In the genomic region with DNA sequence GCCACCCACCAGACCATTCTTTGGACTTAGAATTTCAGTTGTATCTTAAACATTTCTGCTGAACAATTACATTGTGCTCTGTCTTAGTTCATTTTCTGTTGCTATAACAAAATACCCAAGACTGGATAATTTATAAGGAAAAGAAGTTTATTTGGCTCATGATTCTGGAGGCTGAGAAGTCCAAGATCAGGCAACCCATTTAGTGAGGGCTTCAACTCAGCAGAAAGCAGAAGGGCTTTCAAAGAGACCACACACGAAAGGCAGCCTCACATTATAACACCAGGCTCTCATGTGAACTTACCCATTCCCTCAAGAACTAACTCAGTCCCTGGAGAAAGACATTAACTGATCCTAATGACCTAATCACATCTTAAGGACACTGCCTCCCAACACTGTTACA, we compare ENCODE assay signal across 22 cellular contexts.
DNase-seq lines count a peak whose midpoint lies in the region; ATAC-seq, FAIRE-seq and TF ChIP-seq lines count a peak whose summit lies in the region.
"Had no signal": no experiment of that assay in that cellular context is flagged by ENCODE, and none has a peak within 500 bp of the region (broad histone marks: within the 10 kb centered on the region; RNA-seq: fewer than 3 reads in every experiment).

No MANE protein-coding gene starts in this region.

- H3K9ac ChIP-seq in DND-41 (ENCODE audit: low read depth, low read length) = no peak overlapping the region
- no peak overlapping the region for H3K9ac ChIP-seq in H1 (replicated peaks in 1 of 4; ENCODE audit: extremely low read depth in 1 of 4, low read depth in 3 of 4, low read length in 3 of 4)
- H3K9ac ChIP-seq: BLaER1 had no signal

- no peak overlapping the region for H2AFZ ChIP-seq in DND-41 (ENCODE audit: low read depth, low read length)
- no peak overlapping the region for H2AFZ ChIP-seq in H1 (ENCODE audit: low read length)

- ATAC-seq in DND-41 (ENCODE audit: insufficient read depth, low read depth) = no peak
- ATAC-seq in HG02588 (IDR thresholded peaks at IDR 0.05; ENCODE audit: unreplicated experiment) = no peak
- no peak for ATAC-seq in right cardiac atrium

- H2AK5ac ChIP-seq in H1 (ENCODE audit: low read depth, low read length) = no peak overlapping the region

- no peak overlapping the region for H3K56ac ChIP-seq in H1 (replicated peaks; ENCODE audit: insufficient read length, low read depth, low read length)

- H3K36me3 ChIP-seq in DND-41 (ENCODE audit: insufficient read depth, low read length) (no peaks in the 10 kb centered on the region), H1 (ENCODE audit: control insufficient read depth in 2 of 4, insufficient read depth in 4 of 4, low read length in 3 of 4) (no peaks in the 10 kb centered on the region; a peak in 2 of 8 replicates)
- H3K36me3 ChIP-seq: BE2C, BLaER1 had no signal

- H4K8ac ChIP-seq in H1 (ENCODE audit: extremely low read depth, insufficient read depth, low read length) = no peak overlapping the region

- H2BK15ac ChIP-seq in H1 (ENCODE audit: low read length) = 0 out of 2 replicates have a peak overlapping the region, but pooled peaks have one; percentile 34

- no peak overlapping the region for H4K5ac ChIP-seq in H1 (ENCODE audit: insufficient read length, low read depth, low read length)

- peak; percentile 44 for FAIRE-seq in GM18507 (lab: Jason Lieb, UNC)
- FAIRE-seq in HTR-8/SVneo (lab: Jason Lieb, UNC) = peak; percentile 20
- no peak for FAIRE-seq in H1 (lab: Jason Lieb, UNC)
- FAIRE-seq: A204.1, G401.6 had no signal

- H4K20me1 ChIP-seq in DND-41 (ENCODE audit: insufficient read depth, low read length) (no peaks in the 10 kb centered on the region), H1 (replicated peaks in 1 of 2; ENCODE audit: control insufficient read depth in 1 of 2, insufficient read depth in 2 of 2, low read length in 2 of 2) (no peaks in the 10 kb centered on the region)
- H4K20me1 ChIP-seq: BLaER1 had no signal

- WGBS in H1 (ENCODE audit: extremely low coverage in 1 of 2, insufficient coverage in 1 of 2, insufficient read length in 1 of 2, insufficient replicate concordance in 2 of 2, low coverage in 1 of 2, low lambda C conversion rate in 2 of 2, missing lambda C conversion rate in 1 of 2), 2 experiments = 94% methylated on average over 1 of the region's 1 CpG; no CpG with 5 or more reads in 1 of the 2 experiments
- WGBS in right cardiac atrium = 96% methylated on average over 1 of the region's 1 CpG

- H3K23ac ChIP-seq in H1 (ENCODE audit: insufficient read length) = no peak overlapping the region

- TF ChIP-seq RAD21 in H1 (IDR thresholded peaks at IDR 0.05 in 1 of 2, conservative IDR thresholded peaks at IDR 0.05 in 1 of 2; ENCODE audit: low read depth in 2 of 2, low read length in 2 of 2) = no peak

- H2BK12ac ChIP-seq in H1 (ENCODE audit: low read depth, low read length) = no peak overlapping the region

- no peak overlapping the region for H3K18ac ChIP-seq in H1 (ENCODE audit: extremely low read depth, low read length)

- H3K4me3 ChIP-seq in DND-41 (ENCODE audit: low read depth in 1 of 2, low read length in 2 of 2) (no peak overlapping the region), H1 (ENCODE audit: extremely low read depth in 1 of 4, insufficient read depth in 2 of 4, low read depth in 3 of 4, low read length in 4 of 4) (no peak overlapping the region), right cardiac atrium (ENCODE audit: low read length) (no peak overlapping the region)
- H3K4me3 ChIP-seq: BLaER1 had no signal

- TF ChIP-seq CTCF in DND-41 (IDR thresholded peaks at IDR 0.05; ENCODE audit: borderline replicate concordance, extremely low read depth, low read length, poor library complexity, severe bottlenecking) (no peak), H1 (IDR thresholded peaks at IDR 0.05; ENCODE audit: control extremely low read depth in 1 of 3, insufficient read depth in 1 of 3, low read depth in 1 of 3, low read length in 3 of 3) (no peak)

- no peak overlapping the region for H2BK20ac ChIP-seq in H1 (ENCODE audit: low read length)

- H3K9me3 ChIP-seq in DND-41 (ENCODE audit: insufficient read depth, low read length, severe bottlenecking) (no peaks in the 10 kb centered on the region), H1 (ENCODE audit: insufficient read depth in 2 of 2, low read depth in 1 of 2, low read length in 1 of 2) (no peaks in the 10 kb centered on the region), right cardiac atrium (ENCODE audit: control insufficient read depth, low read length) (no peaks in the 10 kb centered on the region)
- H3K9me3 ChIP-seq: BE2C had no signal

- H2BK5ac ChIP-seq in H1 (ENCODE audit: low read depth, low read length) = no peak overlapping the region

- H4K91ac ChIP-seq in H1 (replicated peaks; ENCODE audit: insufficient read length, low read length) = no peak overlapping the region

- H3K4me2 ChIP-seq in DND-41 (ENCODE audit: insufficient read depth, low read length) (no peak overlapping the region), H1 (ENCODE audit: insufficient read depth in 1 of 2, low read depth in 2 of 2, low read length in 2 of 2) (no peak overlapping the region)
- H3K4me2 ChIP-seq: BLaER1 had no signal

- peak overlapping the region; percentile 3; the same call in 1 of the 2 replicates for H3K27ac ChIP-seq in DND-41 (ENCODE audit: low read length)
- H3K27ac ChIP-seq in H1 (ENCODE audit: low read depth, low read length) = no peak overlapping the region
- no peak overlapping the region for H3K27ac ChIP-seq in right cardiac atrium (ENCODE audit: low read length)
- H3K27ac ChIP-seq: BLaER1 had no signal

- no peak for TF ChIP-seq EP300 in H1 (IDR thresholded peaks at IDR 0.05; ENCODE audit: borderline replicate concordance in 1 of 2, low read depth in 2 of 2, low read length in 2 of 2)

- H3K14ac ChIP-seq in H1 (ENCODE audit: insufficient read length) = no peak overlapping the region

- DNase-seq in DND-41 (no peak), GM18507 (ENCODE audit: extremely low spot score, insufficient read length, low read depth) (no peak), HTR-8/SVneo (ENCODE audit: insufficient read length, low spot score) (no peak), H1 (ENCODE audit: low read depth in 1 of 2, low spot score in 2 of 2) (no peak), nucleus accumbens (lab: John Stamatoyannopoulos, UW) (no peak), right cardiac atrium (no peak), NCI-H526 treated with DMSO at 0.1 percent for 48 hours (lab: John Stamatoyannopoulos, UW) (no peak)
- DNase-seq: 8988T; ACHN; BE2C; C1 segment of cervical spinal cord; CD4-positive, alpha-beta memory T cell; CD4-positive, CD25-positive, alpha-beta regulatory T cell; CD8-positive, alpha-beta memory T cell; COR-L47; DMS 273 treated with DMSO at 0.1 percent for 48 hours; DMS153; DMS53 had no signal

- POLR2A ChIA-PET in H1 (lab: Charles Lee; ENCODE audit: partially characterized antibody) = no interaction called here

- CTCF ChIA-PET in H1 (lab: Charles Lee; ENCODE audit: partially characterized antibody) = no interaction called here

- no peaks in the 10 kb centered on the region for H3K23me2 ChIP-seq in H1 (ENCODE audit: low read depth, low read length)

- no peak overlapping the region for H3K4ac ChIP-seq in H1 (replicated peaks; ENCODE audit: insufficient read length, low read depth, low read length)

- H3K79me2 ChIP-seq in DND-41 (ENCODE audit: insufficient read depth, low read length) = no peaks in the 10 kb centered on the region
- no peaks in the 10 kb centered on the region for H3K79me2 ChIP-seq in H1 (ENCODE audit: control insufficient read depth in 1 of 2, insufficient read depth in 2 of 2, low read length in 2 of 2)

- TF ChIP-seq POLR2A in H1 (IDR thresholded peaks at IDR 0.05; ENCODE audit: control extremely low read depth in 1 of 2, low read depth in 2 of 2, low read length in 2 of 2) = no peak

- intact Hi-C loops in right cardiac atrium (cut with DNase I) = no loop called here

- H2BK120ac ChIP-seq in H1 (replicated peaks; ENCODE audit: low read depth, low read length) = no peak overlapping the region

- H3K27me3 ChIP-seq in DND-41 (ENCODE audit: insufficient read depth, low read length, poor library complexity) (no peaks in the 10 kb centered on the region), H1 (replicated peaks in 1 of 4; ENCODE audit: control insufficient read depth in 3 of 4, extremely low read depth in 1 of 4, insufficient read depth in 3 of 4, low read length in 3 of 4) (no peaks in the 10 kb centered on the region), right cardiac atrium (ENCODE audit: control insufficient read depth, insufficient read depth) (no peaks in the 10 kb centered on the region)
- H3K27me3 ChIP-seq: BE2C, BLaER1 had no signal

- H3K79me1 ChIP-seq in H1 (ENCODE audit: low read depth, low read length) = no peaks in the 10 kb centered on the region

- H3K4me1 ChIP-seq in DND-41 (ENCODE audit: insufficient read depth, low read length) = peaks cover 50% of the 10 kb centered on the region
- H3K4me1 ChIP-seq in H1 (replicated peaks in 1 of 4; ENCODE audit: control insufficient read depth in 3 of 4, insufficient read depth in 4 of 4, low read length in 3 of 4) = peaks cover 0 to 3% (median 1%) of the 10 kb centered on the region in 4 experiments; a peak in 2 of 7 replicates
- no peaks in the 10 kb centered on the region for H3K4me1 ChIP-seq in right cardiac atrium (ENCODE audit: control insufficient read depth, insufficient read depth, low read length)

TF ChIP-seq in H1, 55 proteins besides CTCF, POLR2A, EP300 and RAD21 (continues in another document):
- TF ChIP-seq EZH2 (IDR thresholded peaks at IDR 0.05; ENCODE audit: low read depth, low read length, severe bottlenecking) = no peak
- no peak for TF ChIP-seq MAFK (IDR thresholded peaks at IDR 0.05; ENCODE audit: low read depth, low read length)
- TF ChIP-seq YY1 (IDR thresholded peaks at IDR 0.05; ENCODE audit: low read depth, low read length) = no peak
- no peak for TF ChIP-seq JUND (IDR thresholded peaks at IDR 0.05; ENCODE audit: low read length)
- TF ChIP-seq, protein P1, sequence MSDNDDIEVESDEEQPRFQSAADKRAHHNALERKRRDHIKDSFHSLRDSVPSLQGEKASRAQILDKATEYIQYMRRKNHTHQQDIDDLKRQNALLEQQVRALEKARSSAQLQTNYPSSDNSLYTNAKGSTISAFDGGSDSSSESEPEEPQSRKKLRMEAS (IDR thresholded peaks at IDR 0.05) = no peak
- no peak for TF ChIP-seq CBX8 (IDR thresholded peaks at IDR 0.05; ENCODE audit: borderline replicate concordance, low read depth, low read length)
- no peak for TF ChIP-seq KDM4A (IDR thresholded peaks at IDR 0.05; ENCODE audit: low read depth, low read length, severe bottlenecking)
- TF ChIP-seq HDAC6 (IDR thresholded peaks at IDR 0.05; ENCODE audit: low read depth, low read length) = no peak
- TF ChIP-seq KDM1A (IDR thresholded peaks at IDR 0.05; ENCODE audit: borderline replicate concordance, low read length) = no peak
- TF ChIP-seq CREB1 (IDR thresholded peaks at IDR 0.05) = no peak
- no peak for TF ChIP-seq ASH2L (IDR thresholded peaks at IDR 0.05; ENCODE audit: low read length)
- no peak for TF ChIP-seq NANOG (IDR thresholded peaks at IDR 0.05; ENCODE audit: insufficient read depth, low read depth, low read length, poor library complexity, severe bottlenecking)
